8 cellular contexts compared by ENCODE assay signal in genomic region chr21:36385233-36385908, GRCh38. TPM values are rescaled to one million over a fixed set of nuclear protein-coding genes. Genes with fewer than 3 reads are reported as not detected.
DNase-seq lines count a peak whose midpoint lies in the region; TF ChIP-seq lines count a peak whose summit lies in the region.

Gene CHAF1B (plus strand): TSS chr21:36385392. CDS start chr21:36386137, 745 bp downstream.

- peaks cover 12% of the 10 kb centered on the region; the same call in 1 of the 2 replicates for H3F3A ChIP-seq in GM23248 (ENCODE audit: insufficient read depth)

- WGBS in GM23248 (ENCODE audit: low coverage in 1 of 2, low lambda C conversion rate in 2 of 2, missing lambda C conversion rate in 2 of 2), 2 experiments: 2 to 4% methylated on average over 24 to 46 of the region's 75 CpGs

- TF ChIP-seq CTCF in LNCaP clone FGC (IDR thresholded peaks at IDR 0.05; ENCODE audit: control insufficient read depth, extremely low read depth, insufficient read depth): no peak

- peak within 1 kb of the TSS; percentile 88 for H2AFZ ChIP-seq in GM23248

- H3K79me2 ChIP-seq in GM23248 (ENCODE audit: insufficient read depth): no peaks in the 10 kb centered on the region

- H3K4me3 ChIP-seq in GM23248 (peak within 1 kb of the TSS; percentile 84), LNCaP clone FGC (ENCODE audit: low read depth, low read length) (peak within 1 kb of the TSS; percentile 64), SJCRH30 (peak within 1 kb of the TSS; percentile 76), subcutaneous abdominal adipose tissue (ENCODE audit: low read depth in 1 of 5, low read length in 5 of 5) (peak within 1 kb of the TSS; percentile 51 to 75 (median 63))

- H4K20me1 ChIP-seq in GM23248 (ENCODE audit: insufficient read depth): no peaks in the 10 kb centered on the region

- no peaks in the 10 kb centered on the region for H3K9me2 ChIP-seq in GM23248 (ENCODE audit: insufficient read depth)

- in situ Hi-C loops in GM23248 (cut with MboI): no loop called here

- H3K4me2 ChIP-seq in GM23248 (ENCODE audit: unreplicated experiment): peak within 1 kb of the TSS; percentile 90

- H3K36me3 ChIP-seq in GM23248 (ENCODE audit: low read depth) (no peaks in the 10 kb centered on the region), SJCRH30 (no peaks in the 10 kb centered on the region; the same call in 1 of the 2 replicates), subcutaneous abdominal adipose tissue (ENCODE audit: control insufficient read depth in 5 of 5, insufficient read depth in 5 of 5, low read length in 5 of 5) (no peaks in the 10 kb centered on the region)

- H3K9me3 ChIP-seq in GM23248 (ENCODE audit: low read depth): no peaks in the 10 kb centered on the region
- H3K9me3 ChIP-seq in SJCRH30 (replicated peaks): no peaks in the 10 kb centered on the region
- H3K9me3 ChIP-seq in subcutaneous abdominal adipose tissue (ENCODE audit: control insufficient read depth in 5 of 5, low read length in 5 of 5): no peaks in the 10 kb centered on the region

- H3K27ac ChIP-seq in GM23248: no peak within 1 kb of the TSS
- peak within 1 kb of the TSS; percentile 36; the same call in 1 of the 2 replicates for H3K27ac ChIP-seq in SJCRH30
- no peak within 1 kb of the TSS for H3K27ac ChIP-seq in subcutaneous abdominal adipose tissue (ENCODE audit: low read depth, low read length)

- peak; percentile 89 for DNase-seq in ELF-1 (ENCODE audit: low read depth, low spot score)
- DNase-seq in GM23248: peak; percentile 91
- DNase-seq in LNCaP clone FGC (ENCODE audit: low read depth): no peak
- peak; percentile 77 to 83 for DNase-seq in SJCRH30
- peak; percentile 73 for DNase-seq in activated gamma-delta T cell treated with Interleukin-2 at 50 U/mL for 16 hours
- peak; percentile 57 for DNase-seq in foreskin melanocyte
- peak; percentile 18 for DNase-seq in non-pigmented ciliary epithelial cell (ENCODE audit: low read depth)

- H3K4me1 ChIP-seq in GM23248 (ENCODE audit: insufficient read depth) (peaks cover 5% of the 10 kb centered on the region; the same call in 1 of the 2 replicates), SJCRH30 (peaks cover 12% of the 10 kb centered on the region), subcutaneous abdominal adipose tissue (ENCODE audit: control insufficient read depth in 5 of 5, insufficient read depth in 5 of 5, low read length in 5 of 5) (peaks cover 0 to 15% (median 9%) of the 10 kb centered on the region in 5 donors)

- peak within 1 kb of the TSS; percentile 81 for H3K9ac ChIP-seq in GM23248
- peak within 1 kb of the TSS in 4 of 5 donors; percentile 37 to 79 (median 59) for H3K9ac ChIP-seq in subcutaneous abdominal adipose tissue (ENCODE audit: low read length in 5 of 5)

- H3K27me3 ChIP-seq in GM23248 (replicated peaks; ENCODE audit: insufficient read depth) (no peaks in the 10 kb centered on the region), SJCRH30 (no peaks in the 10 kb centered on the region), subcutaneous abdominal adipose tissue (ENCODE audit: control insufficient read depth in 5 of 5, insufficient read depth in 4 of 5, low read length in 5 of 5) (no peaks in the 10 kb centered on the region)

RNA-seq across cellular contexts. Expression of gene CHAF1B, which starts in this region (rescaled TPM):
- 3.0 and 3.3 TPM in 2 replicates for total RNA-seq in GM23248 (2014; rRNA removed; shearing (Covaris generic))
- polyA plus RNA-seq in GM23248 (2016; fragmentation: Nextera tagmentation; extraction: Ambion mirVana): 5.2 and 5.3 TPM in 2 replicates
- 18.7 and 19.5 TPM in 2 replicates for total RNA-seq in SJCRH30 (2014; rRNA removed; shearing (Covaris generic))
